Comparison of ENCODE assay signal across 10 cellular contexts in the genomic region with DNA sequence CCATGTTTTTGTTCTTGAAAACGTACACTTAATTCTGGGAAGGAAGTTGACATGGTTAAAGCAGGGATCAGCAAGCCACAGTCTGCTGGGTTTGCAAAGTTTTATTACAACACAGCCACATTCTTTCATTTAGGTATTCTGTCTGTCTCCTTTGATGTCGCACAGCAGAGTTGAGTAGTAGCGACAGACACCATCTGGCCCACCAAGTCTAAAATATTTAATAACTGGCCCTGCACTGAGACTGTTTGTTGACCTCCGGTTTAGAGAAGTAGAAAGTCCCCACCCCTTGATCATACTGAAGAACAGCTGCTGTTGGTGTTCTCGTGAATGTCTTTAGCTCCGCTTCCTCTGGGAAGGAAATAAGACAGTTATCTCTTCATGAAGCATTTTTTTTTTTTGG.
A peak's percentile ranks its signal among the peaks of the same experiment; 100 is the strongest.
DNase-seq lines count a peak whose midpoint lies in the region; ATAC-seq and TF ChIP-seq lines count a peak whose summit lies in the region.
"Had no signal": no experiment of that assay in that cellular context is flagged by ENCODE, and none has a peak within 500 bp of the region (broad histone marks: within the 10 kb centered on the region; RNA-seq: fewer than 3 reads in every experiment).

No MANE protein-coding gene starts in this region.

- H3K36me3 ChIP-seq in Karpas-422 (ENCODE audit: insufficient read depth, low read length): peaks cover 2% of the 10 kb centered on the region; the same call in 1 of the 2 replicates
- H3K36me3 ChIP-seq in hepatocyte (replicated peaks; ENCODE audit: insufficient read depth, low read depth): no peaks in the 10 kb centered on the region
- H3K36me3 ChIP-seq: SJSA1 had no signal

- H3K9ac ChIP-seq in Karpas-422 (ENCODE audit: low read length): peak overlapping the region; percentile 27

- peak overlapping the region; percentile 44 for H3K4me2 ChIP-seq in Karpas-422 (ENCODE audit: low read depth, low read length, poor library complexity, severe bottlenecking)
- peak overlapping the region; percentile 35 for H3K4me2 ChIP-seq in hepatocyte

- H3K79me2 ChIP-seq in Karpas-422 (ENCODE audit: low read length): peaks cover 56% of the 10 kb centered on the region
- no peaks in the 10 kb centered on the region for H3K79me2 ChIP-seq in hepatocyte

- no peak for TF ChIP-seq CTCF in hepatocyte (IDR thresholded peaks at IDR 0.05; ENCODE audit: poor library complexity)

- no peaks in the 10 kb centered on the region for H3K9me3 ChIP-seq in Karpas-422 (ENCODE audit: low read length)
- no peaks in the 10 kb centered on the region for H3K9me3 ChIP-seq in hepatocyte (ENCODE audit: low read depth)

- H3K27ac ChIP-seq in Karpas-422 (ENCODE audit: low read length) (peak overlapping the region; percentile 82), hepatocyte (no peak overlapping the region)
- H3K27ac ChIP-seq: SJSA1 had no signal

- peaks cover 43% of the 10 kb centered on the region for H3K4me1 ChIP-seq in Karpas-422 (ENCODE audit: low read length)
- H3K4me1 ChIP-seq in hepatocyte (ENCODE audit: insufficient read depth): no peaks in the 10 kb centered on the region
- H3K4me1 ChIP-seq: SJSA1 had no signal

- H3K9me2 ChIP-seq in Karpas-422 (replicated peaks; ENCODE audit: insufficient read depth, low read length) (no peaks in the 10 kb centered on the region), hepatocyte (replicated peaks; ENCODE audit: insufficient read depth) (no peaks in the 10 kb centered on the region)

- WGBS in hepatocyte (ENCODE audit: low lambda C conversion rate, missing lambda C conversion rate): 46% methylated on average over 6 of the region's 6 CpGs

- H3K27me3 ChIP-seq in Karpas-422 (ENCODE audit: low read length) (no peaks in the 10 kb centered on the region), hepatocyte (no peaks in the 10 kb centered on the region)
- H3K27me3 ChIP-seq: SJSA1 had no signal

- ATAC-seq in GM18498 (IDR thresholded peaks at IDR 0.05; ENCODE audit: unreplicated experiment) (peak; percentile 83), GM21529 (IDR thresholded peaks at IDR 0.05; ENCODE audit: unreplicated experiment) (peak; percentile 57)

- peak; percentile 60 for DNase-seq in Karpas-422
- DNase-seq in hepatocyte (ENCODE audit: low spot score): no peak
- DNase-seq in HPDE6-E6E7 (ENCODE audit: extremely low spot score): no peak
- no peak for DNase-seq in amygdala (lab: John Stamatoyannopoulos, UW)
- DNase-seq in NCI-H2029 treated with DMSO at 0.1 percent for 48 hours (lab: John Stamatoyannopoulos, UW): no peak
- DNase-seq in SKM-1 (lab: John Stamatoyannopoulos, UW; ENCODE audit: unreplicated experiment): no peak
- DNase-seq: anterior cingulate cortex had no signal

- H3K4me3 ChIP-seq in Karpas-422 (ENCODE audit: low read length) (peak overlapping the region; percentile 22; the same call in 1 of the 2 replicates), hepatocyte (no peak overlapping the region)
- H3K4me3 ChIP-seq: SJSA1 had no signal

- no peak overlapping the region for H2AFZ ChIP-seq in Karpas-422 (ENCODE audit: low read length)
- no peak overlapping the region for H2AFZ ChIP-seq in hepatocyte

- H4K20me1 ChIP-seq in Karpas-422 (ENCODE audit: insufficient read depth, low read depth, low read length) (no peaks in the 10 kb centered on the region), hepatocyte (ENCODE audit: insufficient read depth, poor library complexity, severe bottlenecking) (no peaks in the 10 kb centered on the region)
